In the genomic region with DNA sequence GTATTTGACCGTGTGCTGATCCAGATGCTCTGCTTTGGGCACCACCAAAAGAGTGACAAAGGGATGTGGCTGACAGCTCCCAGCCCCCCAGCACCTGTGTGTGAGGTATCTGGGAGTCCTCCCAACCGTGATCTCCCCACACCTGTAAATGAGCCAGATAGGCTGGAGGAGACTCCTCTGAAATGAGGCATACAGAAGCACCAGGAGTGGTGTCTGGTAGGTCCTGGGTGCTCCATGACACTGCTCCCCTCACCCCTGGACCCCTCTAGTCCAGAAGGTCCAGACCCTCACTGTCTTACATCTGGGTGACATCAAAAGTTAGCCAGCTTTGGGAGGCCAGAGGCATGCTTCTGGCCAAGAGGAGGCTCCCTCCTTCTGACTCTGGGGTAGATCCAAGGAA, we compare ENCODE assay signal across 40 cellular contexts. TPM values are rescaled to one million over a fixed set of nuclear protein-coding genes. Genes with fewer than 3 reads are reported as not detected.
"Had no signal": no experiment of that assay in that cellular context is flagged by ENCODE, and none has a peak within 500 bp of the region (broad histone marks: within the 10 kb centered on the region; RNA-seq: fewer than 3 reads in every experiment).

No MANE protein-coding gene starts in this region.

- H3K4me1 ChIP-seq: adrenal gland, ascending aorta had no signal

- ATAC-seq: activated naive CD4-positive, alpha-beta T cell treated with anti-CD3 and anti-CD28 coated beads, Interleukin-2, amount 50 U/mL, for 72 hours; activated naive CD8-positive, alpha-beta T cell treated with anti-CD3 and anti-CD28 coated beads, Interleukin-2, amount 50 U/mL, for 24 hours; activated T-cell treated with anti-CD3 and anti-CD28 coated beads, Interleukin-2, amount 50 U/mL, for 4 hours; activated T-cell treated with anti-CD3 and anti-CD28 coated beads, Interleukin-2, amount 50 U/mL, for 72 hours; activated T-helper 17 cell treated with anti-CD3 and anti-CD28 coated beads, Interleukin-2, amount 50 U/mL, for 72 hours; body of pancreas had no signal

- H3K4me3 ChIP-seq: adrenal gland, ascending aorta, body of pancreas, breast epithelium, cardiac muscle cell had no signal

- H3K27ac ChIP-seq: adrenal gland, ascending aorta, body of pancreas, brain microvascular endothelial cell, breast epithelium, cardiac muscle cell had no signal

- H3K27me3 ChIP-seq: adrenal gland, ascending aorta, body of pancreas, breast epithelium had no signal

- H3K36me3 ChIP-seq: adrenal gland, ascending aorta, brain microvascular endothelial cell, breast epithelium, cardiac muscle cell had no signal

- DNase-seq: activated effector memory CD4-positive, alpha-beta T cell treated with anti-CD3 and anti-CD28 coated beads, Interleukin-2, amount 50 U/mL, for 16 hours; activated effector memory CD4-positive, alpha-beta T cell treated with Interleukin-2 at 50 U/mL for 16 hours; activated gamma-delta T cell; activated gamma-delta T cell treated with Interleukin-2 at 50 U/mL for 16 hours; activated naive CD4-positive, alpha-beta T cell; activated naive CD4-positive, alpha-beta T cell treated with anti-CD3 and anti-CD28 coated beads for 36 hours; activated naive CD4-positive, alpha-beta T cell treated with anti-CD3 and anti-CD28 coated beads, Interleukin-2, amount 10 ng/mL, durations not matched to agents 7 days and 5 days; activated naive CD4-positive, alpha-beta T cell treated with anti-CD3 and anti-CD28 coated beads, Interleukin-2, amount 50 U/mL, for 16 hours; activated naive CD4-positive, alpha-beta T cell treated with Interleukin-2 at 50 U/mL for 16 hours; activated naive CD8-positive, alpha-beta T cell treated with anti-CD3 and anti-CD28 coated beads for 36 hours; activated naive CD8-positive, alpha-beta T cell treated with anti-CD3 and anti-CD28 coated beads, Interleukin-2, amount 10 ng/mL, durations not matched to agents 7 days and 5 days; activated naive CD8-positive, alpha-beta T cell treated with anti-CD3 and anti-CD28 coated beads, Interleukin-2, amount 50 U/mL, for 24 hours; activated T-cell treated with anti-CD3 and anti-CD28 coated beads for 4 hours; activated T-cell treated with anti-CD3 and anti-CD28 coated beads, Interleukin-2, amount 50 U/mL, for 1 hour; activated T-cell treated with anti-CD3 and anti-CD28 coated beads, Interleukin-2, amount 50 U/mL, for 24 hours; activated T-cell treated with anti-CD3 and anti-CD28 coated beads, Interleukin-2, amount 50 U/mL, for 4 hours; activated T-cell treated with anti-CD3 and anti-CD28 coated beads, Interleukin-2, amount 50 U/mL, for 48 hours; activated T-cell treated with anti-CD3 and anti-CD28 coated beads, Interleukin-2, amount 50 U/mL, for 72 hours; adrenal gland; amygdala; anterior cingulate cortex; aorta; body of pancreas; brain microvascular endothelial cell; caudate nucleus; central memory CD4-positive, alpha-beta T cell; cerebellar nuclear complex had no signal

- H3K9me3 ChIP-seq: adrenal gland, ascending aorta, body of pancreas, breast epithelium had no signal

RNA-seq across cellular contexts. Expression of a gene that starts 20.0 kb away (rescaled TPM):
- total RNA-seq: activated naive CD4-positive, alpha-beta T cell treated with anti-CD3 and anti-CD28 coated beads for 36 hours; activated naive CD4-positive, alpha-beta T cell treated with anti-CD3 and anti-CD28 coated beads, Interleukin-2, amount 50 U/mL, for 72 hours; activated naive CD8-positive, alpha-beta T cell treated with anti-CD3 and anti-CD28 coated beads for 36 hours; activated naive CD8-positive, alpha-beta T cell treated with anti-CD3 and anti-CD28 coated beads, Interleukin-2, amount 10 ng/mL, durations not matched to agents 7 days and 5 days; activated T-cell treated with anti-CD3 and anti-CD28 coated beads, Interleukin-2, amount 50 U/mL, for 4 hours; activated T-cell treated with anti-CD3 and anti-CD28 coated beads, Interleukin-2, amount 50 U/mL, for 72 hours; activated T-helper 1 cell treated with anti-CD3 and anti-CD28 coated beads, Interleukin-12 subunit alpha, Interleukin-12 subunit beta, Interleukin-2, Interleukin-4 antibody, amounts not matched to agents 30 ng/mL and 10 ng/mL and 1 ng/mL, durations not matched to agents 14 hours and 24 hours and 36 hours; activated T-helper 17 cell treated with anti-CD3 and anti-CD28 coated beads, Interleukin-2, amount 50 U/mL, for 72 hours; activated T-helper 2 cell treated with anti-CD3 and anti-CD28 coated beads, Interferon-gamma antibody, Interleukin-2, Interleukin-4, amounts not matched to agents 10 μg/mL and 5 μg/mL and 100 μg/mL, durations not matched to agents 14 hours and 24 hours and 36 hours; aorta; ascending aorta; astrocyte; body of pancreas; breast epithelium; bronchial epithelial cell; cardiac muscle cell; cardiac septum; cerebellum; chondrocyte had no signal
- polyA plus RNA-seq: adipose tissue, aorta, cardiac muscle cell had no signal
